1 cellular context compared by ENCODE assay signal in genomic region chr13:33218020-33218419, GRCh38.
TF ChIP-seq lines count a peak whose summit lies in the region.

No MANE protein-coding gene starts in this region.

TF ChIP-seq in WTC11, 78 proteins besides CTCF, POLR2A, EP300 and RAD21 (continued from another document):
- TF ChIP-seq, protein P1, sequence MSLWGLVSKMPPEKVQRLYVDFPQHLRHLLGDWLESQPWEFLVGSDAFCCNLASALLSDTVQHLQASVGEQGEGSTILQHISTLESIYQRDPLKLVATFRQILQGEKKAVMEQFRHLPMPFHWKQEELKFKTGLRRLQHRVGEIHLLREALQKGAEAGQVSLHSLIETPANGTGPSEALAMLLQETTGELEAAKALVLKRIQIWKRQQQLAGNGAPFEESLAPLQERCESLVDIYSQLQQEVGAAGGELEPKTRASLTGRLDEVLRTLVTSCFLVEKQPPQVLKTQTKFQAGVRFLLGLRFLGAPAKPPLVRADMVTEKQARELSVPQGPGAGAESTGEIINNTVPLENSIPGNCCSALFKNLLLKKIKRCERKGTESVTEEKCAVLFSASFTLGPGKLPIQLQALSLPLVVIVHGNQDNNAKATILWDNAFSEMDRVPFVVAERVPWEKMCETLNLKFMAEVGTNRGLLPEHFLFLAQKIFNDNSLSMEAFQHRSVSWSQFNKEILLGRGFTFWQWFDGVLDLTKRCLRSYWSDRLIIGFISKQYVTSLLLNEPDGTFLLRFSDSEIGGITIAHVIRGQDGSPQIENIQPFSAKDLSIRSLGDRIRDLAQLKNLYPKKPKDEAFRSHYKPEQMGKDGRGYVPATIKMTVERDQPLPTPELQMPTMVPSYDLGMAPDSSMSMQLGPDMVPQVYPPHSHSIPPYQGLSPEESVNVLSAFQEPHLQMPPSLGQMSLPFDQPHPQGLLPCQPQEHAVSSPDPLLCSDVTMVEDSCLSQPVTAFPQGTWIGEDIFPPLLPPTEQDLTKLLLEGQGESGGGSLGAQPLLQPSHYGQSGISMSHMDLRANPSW (CRISPR knock-in tag; conservative IDR thresholded peaks at IDR 0.05; ENCODE audit: low read depth) = no peak
- TF ChIP-seq, protein P2, sequence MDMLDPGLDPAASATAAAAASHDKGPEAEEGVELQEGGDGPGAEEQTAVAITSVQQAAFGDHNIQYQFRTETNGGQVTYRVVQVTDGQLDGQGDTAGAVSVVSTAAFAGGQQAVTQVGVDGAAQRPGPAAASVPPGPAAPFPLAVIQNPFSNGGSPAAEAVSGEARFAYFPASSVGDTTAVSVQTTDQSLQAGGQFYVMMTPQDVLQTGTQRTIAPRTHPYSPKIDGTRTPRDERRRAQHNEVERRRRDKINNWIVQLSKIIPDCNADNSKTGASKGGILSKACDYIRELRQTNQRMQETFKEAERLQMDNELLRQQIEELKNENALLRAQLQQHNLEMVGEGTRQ (CRISPR knock-in tag; IDR thresholded peaks at IDR 0.05) = no peak
- TF ChIP-seq MYBL2 (CRISPR knock-in tag; IDR thresholded peaks at IDR 0.05) (no peak), IRF1 (CRISPR knock-in tag; IDR thresholded peaks at IDR 0.05) (no peak), JUN (CRISPR knock-in tag; IDR thresholded peaks at IDR 0.05) (no peak), IRF2 (CRISPR knock-in tag; IDR thresholded peaks at IDR 0.05; ENCODE audit: borderline replicate concordance, low read depth) (no peak)
- TF ChIP-seq, protein P3, sequence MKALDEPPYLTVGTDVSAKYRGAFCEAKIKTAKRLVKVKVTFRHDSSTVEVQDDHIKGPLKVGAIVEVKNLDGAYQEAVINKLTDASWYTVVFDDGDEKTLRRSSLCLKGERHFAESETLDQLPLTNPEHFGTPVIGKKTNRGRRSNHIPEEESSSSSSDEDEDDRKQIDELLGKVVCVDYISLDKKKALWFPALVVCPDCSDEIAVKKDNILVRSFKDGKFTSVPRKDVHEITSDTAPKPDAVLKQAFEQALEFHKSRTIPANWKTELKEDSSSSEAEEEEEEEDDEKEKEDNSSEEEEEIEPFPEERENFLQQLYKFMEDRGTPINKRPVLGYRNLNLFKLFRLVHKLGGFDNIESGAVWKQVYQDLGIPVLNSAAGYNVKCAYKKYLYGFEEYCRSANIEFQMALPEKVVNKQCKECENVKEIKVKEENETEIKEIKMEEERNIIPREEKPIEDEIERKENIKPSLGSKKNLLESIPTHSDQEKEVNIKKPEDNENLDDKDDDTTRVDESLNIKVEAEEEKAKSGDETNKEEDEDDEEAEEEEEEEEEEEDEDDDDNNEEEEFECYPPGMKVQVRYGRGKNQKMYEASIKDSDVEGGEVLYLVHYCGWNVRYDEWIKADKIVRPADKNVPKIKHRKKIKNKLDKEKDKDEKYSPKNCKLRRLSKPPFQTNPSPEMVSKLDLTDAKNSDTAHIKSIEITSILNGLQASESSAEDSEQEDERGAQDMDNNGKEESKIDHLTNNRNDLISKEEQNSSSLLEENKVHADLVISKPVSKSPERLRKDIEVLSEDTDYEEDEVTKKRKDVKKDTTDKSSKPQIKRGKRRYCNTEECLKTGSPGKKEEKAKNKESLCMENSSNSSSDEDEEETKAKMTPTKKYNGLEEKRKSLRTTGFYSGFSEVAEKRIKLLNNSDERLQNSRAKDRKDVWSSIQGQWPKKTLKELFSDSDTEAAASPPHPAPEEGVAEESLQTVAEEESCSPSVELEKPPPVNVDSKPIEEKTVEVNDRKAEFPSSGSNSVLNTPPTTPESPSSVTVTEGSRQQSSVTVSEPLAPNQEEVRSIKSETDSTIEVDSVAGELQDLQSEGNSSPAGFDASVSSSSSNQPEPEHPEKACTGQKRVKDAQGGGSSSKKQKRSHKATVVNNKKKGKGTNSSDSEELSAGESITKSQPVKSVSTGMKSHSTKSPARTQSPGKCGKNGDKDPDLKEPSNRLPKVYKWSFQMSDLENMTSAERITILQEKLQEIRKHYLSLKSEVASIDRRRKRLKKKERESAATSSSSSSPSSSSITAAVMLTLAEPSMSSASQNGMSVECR (CRISPR knock-in tag; IDR thresholded peaks at IDR 0.05; ENCODE audit: borderline replicate concordance) = no peak
